In the genomic region with DNA sequence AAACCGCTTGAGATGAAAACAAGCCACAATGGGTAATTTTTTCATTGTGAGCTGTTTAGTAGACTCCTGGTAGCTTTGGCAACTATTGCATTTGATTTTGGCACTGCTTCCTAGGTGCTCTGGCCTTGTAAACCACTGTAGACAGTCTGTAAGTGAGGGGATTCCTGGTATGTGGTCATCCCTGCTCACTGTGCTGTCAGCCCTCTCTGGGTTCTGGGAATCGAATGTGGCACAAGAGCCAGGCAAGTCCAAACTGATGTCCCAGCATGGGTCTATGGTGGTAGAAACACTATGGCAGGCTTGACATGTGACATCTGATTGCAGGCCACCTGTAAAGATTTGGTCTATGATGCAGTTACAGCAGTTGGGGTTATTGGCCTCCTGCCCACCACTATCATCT, we compare ENCODE assay signal across 29 cellular contexts. TPM values are rescaled to one million over a fixed set of nuclear protein-coding genes. Genes with fewer than 3 reads are reported as not detected.
DNase-seq lines count a peak whose midpoint lies in the region; ATAC-seq and TF ChIP-seq lines count a peak whose summit lies in the region.
"Had no signal": no experiment of that assay in that cellular context is flagged by ENCODE, and none has a peak within 500 bp of the region (broad histone marks: within the 10 kb centered on the region; RNA-seq: fewer than 3 reads in every experiment).

No MANE protein-coding gene starts in this region.

- H3K27ac Mint-ChIP-seq in T-helper 2 cell treated with Interferon-gamma antibody and Interleukin-4, amounts not matched to agents 5 μg/mL and 100 μg/mL, for 36 hours: no peak overlapping the region
- H3K27ac Mint-ChIP-seq in activated T-helper 1 cell treated with anti-CD3 and anti-CD28 coated beads, Interleukin-12 subunit alpha, Interleukin-12 subunit beta, Interleukin-2, Interleukin-4 antibody, amounts not matched to agents 30 ng/mL and 10 ng/mL and 1 ng/mL, durations not matched to agents 14 hours and 24 hours and 36 hours: no peak overlapping the region
- H3K27ac Mint-ChIP-seq: GM23338 had no signal

- H3K27ac ChIP-seq in Karpas-422 (ENCODE audit: low read length): no peak overlapping the region
- H3K27ac ChIP-seq in stomach: peak overlapping the region in 3 of 5 donors; percentile 17 to 93 (median 18)
- H3K27ac ChIP-seq: body of pancreas, right lobe of liver, SJSA1, upper lobe of left lung had no signal

- no peak overlapping the region for H2AFZ ChIP-seq in Karpas-422 (ENCODE audit: low read length)
- H2AFZ ChIP-seq: GM23338, hepatocyte had no signal

- no peak overlapping the region for H3K4me3 ChIP-seq in Karpas-422 (ENCODE audit: low read length)
- H3K4me3 ChIP-seq in stomach: no peak overlapping the region
- H3K4me3 ChIP-seq: esophagus squamous epithelium, hepatocyte, left lung, right lobe of liver, SJSA1, upper lobe of left lung had no signal

- no peak for DNase-seq in T-helper 2 cell treated with Interferon-gamma antibody and Interleukin-4, amounts not matched to agents 5 μg/mL and 100 μg/mL, for 36 hours (ENCODE audit: low spot score)
- no peak for DNase-seq in T-helper 2 cell
- DNase-seq in Karpas-422: no peak
- DNase-seq in ecto neural progenitor cell (ENCODE audit: low spot score): peak; percentile 3
- DNase-seq in stomach: no peak
- no peak for DNase-seq in activated T-helper 1 cell treated with anti-CD3 and anti-CD28 coated beads, Interleukin-12 subunit alpha, Interleukin-12 subunit beta, Interleukin-2, Interleukin-4 antibody, amounts not matched to agents 30 ng/mL and 10 ng/mL and 1 ng/mL, durations not matched to agents 14 hours and 24 hours and 36 hours (ENCODE audit: low spot score)
- DNase-seq in SKM-1 treated with dmso at 0.1 percent for 144 hours (lab: John Stamatoyannopoulos, UW; ENCODE audit: unreplicated experiment): no peak
- DNase-seq: activated CD8-positive, alpha-beta memory T cell treated with anti-CD3 and anti-CD28 coated beads, Interleukin-2, amount 50 U/mL, for 48 hours; activated effector memory CD4-positive, alpha-beta T cell treated with anti-CD3 and anti-CD28 coated beads, Interleukin-2, amount 50 U/mL, for 16 hours; AML-193; COR-L47; esophagus squamous epithelium; immature natural killer cell; Kasumi-1; left lung; NCI-H1694 treated with DMSO at 0.1 percent for 48 hours; NCI-H2171 treated with DMSO at 0.1 percent for 48 hours; NCI-H526; right lobe of liver; upper lobe of left lung had no signal

- H3K9ac ChIP-seq in Karpas-422 (ENCODE audit: low read length): no peak overlapping the region
- H3K9ac ChIP-seq: parathyroid adenoma had no signal

- no peaks in the 10 kb centered on the region for H3K9me2 ChIP-seq in Karpas-422 (replicated peaks; ENCODE audit: insufficient read depth, low read length)

- no peak for TF ChIP-seq CTCF in stomach (IDR thresholded peaks at IDR 0.05)

- no peak for TF ChIP-seq POLR2A in stomach (IDR thresholded peaks at IDR 0.05)

- H3K4me1 ChIP-seq in Karpas-422 (ENCODE audit: low read length) (peaks cover 13% of the 10 kb centered on the region), stomach (peaks cover 0 to 23% (median 13%) of the 10 kb centered on the region in 4 donors)
- H3K4me1 ChIP-seq: left lung, parathyroid adenoma, right lobe of liver had no signal

- no peaks in the 10 kb centered on the region for H3K27me3 Mint-ChIP-seq in T-helper 2 cell treated with Interferon-gamma antibody and Interleukin-4, amounts not matched to agents 5 μg/mL and 100 μg/mL, for 36 hours (ENCODE audit: low read depth)
- H3K27me3 Mint-ChIP-seq in activated T-helper 1 cell treated with anti-CD3 and anti-CD28 coated beads, Interleukin-12 subunit alpha, Interleukin-12 subunit beta, Interleukin-2, Interleukin-4 antibody, amounts not matched to agents 30 ng/mL and 10 ng/mL and 1 ng/mL, durations not matched to agents 14 hours and 24 hours and 36 hours (ENCODE audit: insufficient read depth): no peaks in the 10 kb centered on the region
- H3K27me3 Mint-ChIP-seq: naive thymus-derived CD8-positive, alpha-beta T cell; stimulated activated naive CD8-positive, alpha-beta T cell treated with anti-CD3 and anti-CD28 coated beads, Interleukin-15, Interleukin-2, amounts not matched to agents 100 ng/mL and 50 ng/mL, for 24 hours had no signal

- no peaks in the 10 kb centered on the region for H3K36me3 ChIP-seq in Karpas-422 (ENCODE audit: insufficient read depth, low read length)
- no peaks in the 10 kb centered on the region for H3K36me3 ChIP-seq in stomach
- H3K36me3 ChIP-seq: esophagus squamous epithelium, left lung, right lobe of liver, SJSA1, upper lobe of left lung had no signal

- H3K27me3 ChIP-seq in Karpas-422 (ENCODE audit: low read length) (no peaks in the 10 kb centered on the region), stomach (no peaks in the 10 kb centered on the region)
- H3K27me3 ChIP-seq: body of pancreas, esophagus squamous epithelium, hepatocyte, left lung, right lobe of liver, SJSA1, upper lobe of left lung had no signal

- 47 to 75% (median 53%) methylated on average over 2 of the region's 2 CpGs for WGBS in stomach, 5 donors

- peaks cover 8% of the 10 kb centered on the region for H3K4me1 Mint-ChIP-seq in T-helper 2 cell treated with Interferon-gamma antibody and Interleukin-4, amounts not matched to agents 5 μg/mL and 100 μg/mL, for 36 hours (ENCODE audit: low read depth)
- peaks cover 19% of the 10 kb centered on the region for H3K4me1 Mint-ChIP-seq in activated T-helper 1 cell treated with anti-CD3 and anti-CD28 coated beads, Interleukin-12 subunit alpha, Interleukin-12 subunit beta, Interleukin-2, Interleukin-4 antibody, amounts not matched to agents 30 ng/mL and 10 ng/mL and 1 ng/mL, durations not matched to agents 14 hours and 24 hours and 36 hours (ENCODE audit: low read depth)

- H3K9me3 ChIP-seq in Karpas-422 (ENCODE audit: low read length) (no peaks in the 10 kb centered on the region), stomach (no peaks in the 10 kb centered on the region)
- H3K9me3 ChIP-seq: body of pancreas, esophagus squamous epithelium, left lung, right lobe of liver, SJSA1, upper lobe of left lung had no signal

- no peak for ATAC-seq in HG02938 (IDR thresholded peaks at IDR 0.05; ENCODE audit: unreplicated experiment)
- ATAC-seq: body of pancreas; GM23338; left lung; naive thymus-derived CD8-positive, alpha-beta T cell; Panc1; right lobe of liver had no signal

- H3K4me2 ChIP-seq in Karpas-422 (ENCODE audit: low read depth, low read length, poor library complexity, severe bottlenecking): peak overlapping the region; percentile 71

- no peaks in the 10 kb centered on the region for H3K9me3 Mint-ChIP-seq in T-helper 2 cell treated with Interferon-gamma antibody and Interleukin-4, amounts not matched to agents 5 μg/mL and 100 μg/mL, for 36 hours
- H3K9me3 Mint-ChIP-seq in activated T-helper 1 cell treated with anti-CD3 and anti-CD28 coated beads, Interleukin-12 subunit alpha, Interleukin-12 subunit beta, Interleukin-2, Interleukin-4 antibody, amounts not matched to agents 30 ng/mL and 10 ng/mL and 1 ng/mL, durations not matched to agents 14 hours and 24 hours and 36 hours: no peaks in the 10 kb centered on the region
- H3K9me3 Mint-ChIP-seq: GM23338; immature natural killer cell; naive thymus-derived CD8-positive, alpha-beta T cell; stimulated activated naive CD8-positive, alpha-beta T cell treated with anti-CD3 and anti-CD28 coated beads, Interleukin-15, Interleukin-2, amounts not matched to agents 100 ng/mL and 50 ng/mL, for 24 hours had no signal

- no peak for TF ChIP-seq EP300 in stomach (IDR thresholded peaks at IDR 0.05)

- no peaks in the 10 kb centered on the region for H4K20me1 ChIP-seq in Karpas-422 (ENCODE audit: insufficient read depth, low read depth, low read length)

- intact Hi-C loops in stomach (cut with DNase I; ENCODE audit: low total_unique reads): no loop called here
- intact Hi-C loops in activated T-helper 1 cell treated with anti-CD3 and anti-CD28 coated beads, Interleukin-12 subunit alpha, Interleukin-12 subunit beta, Interleukin-2, Interleukin-4 antibody, amounts not matched to agents 30 ng/mL and 10 ng/mL and 1 ng/mL, durations not matched to agents 14 hours and 24 hours and 36 hours (cut with micrococcal nuclease): no loop called here

- no peaks in the 10 kb centered on the region for H3K36me3 Mint-ChIP-seq in T-helper 2 cell treated with Interferon-gamma antibody and Interleukin-4, amounts not matched to agents 5 μg/mL and 100 μg/mL, for 36 hours (ENCODE audit: low read depth)
- H3K36me3 Mint-ChIP-seq in activated T-helper 1 cell treated with anti-CD3 and anti-CD28 coated beads, Interleukin-12 subunit alpha, Interleukin-12 subunit beta, Interleukin-2, Interleukin-4 antibody, amounts not matched to agents 30 ng/mL and 10 ng/mL and 1 ng/mL, durations not matched to agents 14 hours and 24 hours and 36 hours (ENCODE audit: low read depth): no peaks in the 10 kb centered on the region
- H3K36me3 Mint-ChIP-seq: immature natural killer cell; naive thymus-derived CD8-positive, alpha-beta T cell had no signal

- H3K79me2 ChIP-seq in Karpas-422 (ENCODE audit: low read length): no peaks in the 10 kb centered on the region
- H3K79me2 ChIP-seq: hepatocyte, parathyroid adenoma had no signal

- H3K4me3 Mint-ChIP-seq in T-helper 2 cell treated with Interferon-gamma antibody and Interleukin-4, amounts not matched to agents 5 μg/mL and 100 μg/mL, for 36 hours: peak overlapping the region; percentile 77
- H3K4me3 Mint-ChIP-seq in activated T-helper 1 cell treated with anti-CD3 and anti-CD28 coated beads, Interleukin-12 subunit alpha, Interleukin-12 subunit beta, Interleukin-2, Interleukin-4 antibody, amounts not matched to agents 30 ng/mL and 10 ng/mL and 1 ng/mL, durations not matched to agents 14 hours and 24 hours and 36 hours: no peak overlapping the region

RNA-seq across cellular contexts. Expression of a gene that starts 2.5 kb away (rescaled TPM):
- 1.4 and 2.2 TPM in 2 replicates for total RNA-seq in Karpas-422 (2014; rRNA removed; shearing (Covaris generic); ENCODE audit: low replicate concordance)
- total RNA-seq in stomach: 1 to 10 TPM in 2 of 5 donors, under 1 TPM in 1, not detected in 2; 0.29 to 2.2 (median 1.2) TPM
- polyA plus RNA-seq in stomach: under 1 TPM; 0.40 to 0.46 (median 0.44) TPM
- 1.9 and 2.2 TPM in 2 replicates for total RNA-seq in activated T-helper 1 cell treated with anti-CD3 and anti-CD28 coated beads, Interleukin-12 subunit alpha, Interleukin-12 subunit beta, Interleukin-2, Interleukin-4 antibody, amounts not matched to agents 30 ng/mL and 10 ng/mL and 1 ng/mL, durations not matched to agents 14 hours and 24 hours and 36 hours

RNA-seq across cellular contexts. Expression of a gene that starts 35.2 kb away (rescaled TPM):
- 16.4 and 24.1 TPM in 2 replicates for total RNA-seq in Karpas-422 (2014; rRNA removed; shearing (Covaris generic); ENCODE audit: low replicate concordance)
- 10 to 100 TPM in 3 of 5 donors, 1 to 10 TPM in 1, not detected in 1; 1.8 to 31.8 (median 21.0) TPM for total RNA-seq in stomach
- 10 to 100 TPM in 2 of 3 donors, 1 to 10 TPM in 1; 9.5 to 16.9 (median 13.5) TPM for polyA plus RNA-seq in stomach
- 15.9 and 17.3 TPM in 2 replicates for total RNA-seq in activated T-helper 1 cell treated with anti-CD3 and anti-CD28 coated beads, Interleukin-12 subunit alpha, Interleukin-12 subunit beta, Interleukin-2, Interleukin-4 antibody, amounts not matched to agents 30 ng/mL and 10 ng/mL and 1 ng/mL, durations not matched to agents 14 hours and 24 hours and 36 hours
